22 cellular contexts compared by ENCODE assay signal in the genomic region with DNA sequence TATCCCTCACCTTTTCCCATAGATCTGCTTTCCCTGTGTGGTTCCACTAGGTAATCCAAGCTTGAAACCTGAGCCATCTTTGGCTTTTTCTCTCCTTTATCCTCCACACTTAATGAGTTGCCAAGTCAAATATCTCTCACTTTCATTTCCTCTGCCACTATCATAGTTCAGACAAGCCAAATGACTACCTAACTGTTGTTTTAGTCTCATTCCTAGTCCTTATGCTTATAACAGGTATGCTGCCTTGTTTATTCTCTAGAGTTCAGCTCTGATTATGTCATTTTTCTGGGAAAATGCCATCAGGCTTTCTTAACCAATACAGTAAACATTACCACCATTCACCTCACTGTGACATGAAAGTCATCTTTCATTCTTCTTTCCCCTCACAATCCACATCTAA. TPM values are rescaled to one million over a fixed set of nuclear protein-coding genes. Genes with fewer than 3 reads are reported as not detected.
DNase-seq lines count a peak whose midpoint lies in the region; ATAC-seq, FAIRE-seq and TF ChIP-seq lines count a peak whose summit lies in the region.
"Had no signal": no experiment of that assay in that cellular context is flagged by ENCODE, and none has a peak within 500 bp of the region (broad histone marks: within the 10 kb centered on the region; RNA-seq: fewer than 3 reads in every experiment).

No MANE protein-coding gene starts in this region.

- H3K4me3 ChIP-seq in Karpas-422 (ENCODE audit: low read length) (no peak overlapping the region), GM12878 (no peak overlapping the region), A673 (ENCODE audit: low read depth, low read length, poor library complexity, severe bottlenecking) (no peak overlapping the region), tibial nerve (no peak overlapping the region)
- H3K4me3 ChIP-seq: dorsolateral prefrontal cortex, heart right ventricle had no signal

- H3K27ac ChIP-seq in Karpas-422 (ENCODE audit: low read length), result peak overlapping the region; percentile 72
- no peak overlapping the region for H3K27ac ChIP-seq in GM12878 (ENCODE audit: control insufficient read depth, insufficient read depth)
- no peak overlapping the region for H3K27ac ChIP-seq in A673 (ENCODE audit: low read depth, low read length, poor library complexity, severe bottlenecking)
- peak overlapping the region in 2 of 4 donors; percentile 80 to 91 for H3K27ac ChIP-seq in tibial nerve
- H3K27ac ChIP-seq: dorsolateral prefrontal cortex, heart right ventricle, RWPE1 had no signal

- H3K9me3 ChIP-seq in Karpas-422 (ENCODE audit: low read length) (no peaks in the 10 kb centered on the region), GM12878 (replicated peaks; ENCODE audit: control insufficient read depth, insufficient read depth, low read length) (no peaks in the 10 kb centered on the region), A673 (ENCODE audit: low read depth, low read length, poor library complexity, severe bottlenecking) (no peaks in the 10 kb centered on the region), tibial nerve (no peaks in the 10 kb centered on the region)

- no peak for FAIRE-seq in GM12878 (lab: Jason Lieb, UNC)

- no peaks in the 10 kb centered on the region for H3K36me3 ChIP-seq in Karpas-422 (ENCODE audit: insufficient read depth, low read length)
- no peaks in the 10 kb centered on the region for H3K36me3 ChIP-seq in GM12878 (ENCODE audit: control insufficient read depth in 2 of 2, insufficient read depth in 2 of 2, low read length in 1 of 2)
- no peaks in the 10 kb centered on the region for H3K36me3 ChIP-seq in A673 (ENCODE audit: insufficient read depth, low read length, poor library complexity, severe bottlenecking)
- peaks cover 0 to 4% (median 0%) of the 10 kb centered on the region in 3 donors for H3K36me3 ChIP-seq in tibial nerve

- no peak for TF ChIP-seq EP300 in GM12878 (IDR thresholded peaks at IDR 0.05; ENCODE audit: borderline replicate concordance in 1 of 2, control insufficient read depth in 1 of 2, low read depth in 2 of 2, low read length in 2 of 2)
- TF ChIP-seq EP300 in tibial nerve (IDR thresholded peaks at IDR 0.05), result no peak

- POLR2A ChIA-PET in GM12878 (lab: Charles Lee), result no interaction called here
- POLR2A ChIA-PET in A673 (lab: Charles Lee; ENCODE audit: low non-redundant PET), result no interaction called here

- H3K27me3 ChIP-seq in Karpas-422 (ENCODE audit: low read length) (no peaks in the 10 kb centered on the region), GM12878 (replicated peaks in 1 of 2; ENCODE audit: control insufficient read depth in 2 of 2, insufficient read depth in 2 of 2, low read length in 1 of 2) (no peaks in the 10 kb centered on the region), A673 (replicated peaks; ENCODE audit: insufficient read depth, low read depth, low read length, poor library complexity) (no peaks in the 10 kb centered on the region), tibial nerve (no peaks in the 10 kb centered on the region)
- H3K27me3 ChIP-seq: dorsolateral prefrontal cortex, heart right ventricle had no signal

- TF ChIP-seq CTCF in GM12878 (IDR thresholded peaks at IDR 0.05 in 2 of 3, conservative IDR thresholded peaks at IDR 0.05 in 1 of 3; ENCODE audit: control insufficient read depth in 2 of 3, extremely low read depth in 1 of 3, insufficient read depth in 1 of 3, low read depth in 3 of 3, low read length in 3 of 3) (no peak), A673 (conservative IDR thresholded peaks at IDR 0.05; ENCODE audit: low read depth, low read length) (no peak), tibial nerve (IDR thresholded peaks at IDR 0.05) (no peak)

- no peak for TF ChIP-seq RAD21 in GM12878 (IDR thresholded peaks at IDR 0.05; ENCODE audit: insufficient read depth, low read depth, low read length)

- ATAC-seq in GM18870 (IDR thresholded peaks at IDR 0.05; ENCODE audit: unreplicated experiment) (peak; percentile 63), HG02610 (IDR thresholded peaks at IDR 0.05; ENCODE audit: unreplicated experiment) (peak; percentile 70), GM12878 (peak; percentile 63)
- ATAC-seq: activated CD8-positive, alpha-beta T cell treated with anti-CD3 and anti-CD28 coated beads for 36 hours; heart right ventricle; left ventricle myocardium superior had no signal

- BruUV-seq in GM12878 (replicated peaks; lab: Mats Ljungman, UMichigan), result no TSS peak
- BruUV-seq in A673 (replicated peaks; lab: Mats Ljungman, UMichigan), result no TSS peak

- peaks cover 26% of the 10 kb centered on the region for H3K4me1 ChIP-seq in Karpas-422 (ENCODE audit: low read length)
- H3K4me1 ChIP-seq in GM12878 (ENCODE audit: control insufficient read depth, insufficient read depth, low read length), result peaks cover 6% of the 10 kb centered on the region; the same call in 1 of the 2 replicates
- peaks cover 5% of the 10 kb centered on the region for H3K4me1 ChIP-seq in A673 (ENCODE audit: insufficient read depth, low read length, poor library complexity, severe bottlenecking)
- peaks cover 0 to 42% (median 14%) of the 10 kb centered on the region in 4 donors for H3K4me1 ChIP-seq in tibial nerve

- H3K79me2 ChIP-seq in Karpas-422 (ENCODE audit: low read length) (no peaks in the 10 kb centered on the region), GM12878 (ENCODE audit: control insufficient read depth, insufficient read depth, low read length) (no peaks in the 10 kb centered on the region)

- CTCF ChIA-PET in GM12878 (lab: Yijun Ruan, JAX) (interaction anchor here (1.5 kb wide), 1 partner anchor 237 kb away, joined by 3 read pairs; no protein-coding TSS in a partner anchor), A673 (lab: Charles Lee) (no interaction called here)

- 0 out of 2 replicates have a peak overlapping the region, but pooled peaks have one; percentile 53 for H2AFZ ChIP-seq in Karpas-422 (ENCODE audit: low read length)
- H2AFZ ChIP-seq in GM12878 (ENCODE audit: control insufficient read depth, low read depth, low read length), result no peak overlapping the region; the same call in 1 of the 2 replicates

- intact Hi-C loops in GM12878 (cut with micrococcal nuclease; ENCODE audit: unreplicated experiment), result loop anchor here (10.0 kb wide), 1 partner anchor 568 kb away; the partner anchor contains the start of gene GSTA4
- intact Hi-C loops in A673 (cut with micrococcal nuclease; ENCODE audit: unreplicated experiment), result no loop called here

- no peaks in the 10 kb centered on the region for H4K20me1 ChIP-seq in Karpas-422 (ENCODE audit: insufficient read depth, low read depth, low read length)
- H4K20me1 ChIP-seq in GM12878 (ENCODE audit: control insufficient read depth, insufficient read depth), result no peaks in the 10 kb centered on the region

- RAD21 ChIA-PET in GM12878 (lab: Charles Lee; ENCODE audit: unreplicated experiment), result interaction anchor here (0.9 to 1.8 kb wide), 2 partner anchors 67 to 237 kb away, joined by 3 to 4 read pairs; no protein-coding TSS in a partner anchor

- TF ChIP-seq POLR2A in GM12878 (IDR thresholded peaks at IDR 0.05; ENCODE audit: low read depth, low read length), result no peak
- TF ChIP-seq POLR2A in tibial nerve (IDR thresholded peaks at IDR 0.05), result no peak

- SMC1A ChIA-PET in GM12878 (lab: Charles Lee; ENCODE audit: uncharacterized antibody, unreplicated experiment), result interaction anchor here (0.8 to 13.5 kb wide), 2 partner anchors 69 to 148 kb away, joined by 3 to 249 read pairs; no protein-coding TSS in a partner anchor

- H3K9ac ChIP-seq in Karpas-422 (ENCODE audit: low read length) (no peak overlapping the region), GM12878 (ENCODE audit: control insufficient read depth, insufficient read depth, low read length) (no peak overlapping the region)

- H3K4me2 ChIP-seq in Karpas-422 (ENCODE audit: low read depth, low read length, poor library complexity, severe bottlenecking) (peak overlapping the region; percentile 47), GM12878 (ENCODE audit: control insufficient read depth, insufficient read depth) (no peak overlapping the region)

- DNase-seq in Karpas-422 (no peak), GM12878 (ENCODE audit: low read depth, low spot score) (no peak), A673 (ENCODE audit: low spot score) (no peak), NCI-H226 (no peak), iPS-NIHi11 (ENCODE audit: low spot score) (no peak), tibial nerve (ENCODE audit: low spot score in 2 of 2) (no peak)
- DNase-seq: ACHN; activated B cell treated with CpG ODN at 0.5 μM for 24 hours; activated CD8-positive, alpha-beta T cell treated with anti-CD3 and anti-CD28 coated beads for 36 hours; activated naive CD4-positive, alpha-beta T cell treated with Interleukin-2 at 50 U/mL for 16 hours; activated T-cell treated with anti-CD3 and anti-CD28 coated beads, Interleukin-2, amount 50 U/mL, for 24 hours; C1 segment of cervical spinal cord; central memory CD4-positive, alpha-beta T cell; dorsolateral prefrontal cortex; heart right ventricle; HFFc6; left ventricle myocardium superior; NCI-H1694; T-helper 9 cell had no signal

- no peaks in the 10 kb centered on the region for H3K9me2 ChIP-seq in Karpas-422 (replicated peaks; ENCODE audit: insufficient read depth, low read length)

- in situ Hi-C loops in GM12878 (cut with MboI), result no loop called here

TF ChIP-seq in GM12878, 131 proteins besides CTCF, POLR2A, EP300 and RAD21 (continues in another document):
- TF ChIP-seq SPI1 (IDR thresholded peaks at IDR 0.05; ENCODE audit: borderline replicate concordance, insufficient read depth, low read depth, low read length), result no peak
- TF ChIP-seq JUNB (IDR thresholded peaks at IDR 0.05), result no peak

RNA-seq across cellular contexts. Expression of gene EFHC1, which starts 6.5 kb away (rescaled TPM):
- 22.5 and 44.0 TPM in 2 replicates for total RNA-seq in Karpas-422 (2014; rRNA removed; shearing (Covaris generic); ENCODE audit: low replicate concordance)
- total RNA-seq in GM12878 (2013; cell fraction: nucleolus; rRNA removed), result 36.3 and 38.8 TPM in 2 replicates
- total RNA-seq in GM12878 (2014; rRNA removed), result 5.9 and 6.7 TPM in 2 replicates
- total RNA-seq in GM12878 (2014; rRNA removed; fragmentation: Illumina TruSeq; extraction: Trizol), result 7.7 TPM in 2 replicates
- 5.2 and 5.5 TPM in 2 replicates for total RNA-seq in GM12878 (2021)
- 4.0 TPM for polyA plus RNA-seq in GM12878 (2011; ENCODE audit: low read depth)
- polyA plus RNA-seq in GM12878 (2011; rRNA removed), result 14.5 and 16.8 TPM in 2 replicates
- 4.1 and 5.7 TPM in 2 replicates for polyA plus RNA-seq in GM12878 (2011; cell fraction: cytosol; rRNA removed)
- 56.8 and 68.9 TPM in 2 replicates for polyA plus RNA-seq in GM12878 (2011; cell fraction: nucleus; rRNA removed)
- polyA plus RNA-seq in GM12878 (2012), result 8.8 and 12.1 TPM in 2 replicates
- polyA plus RNA-seq in GM12878 (2014; fragmentation: Illumina TruSeq; extraction: Trizol), result 8.5 and 8.6 TPM in 2 replicates
- 1 to 10 TPM; 9.0 to 9.1 TPM for polyA plus RNA-seq in GM12878 (2014; fragmentation: Nextera tagmentation; extraction: Ambion mirVana)
- polyA plus RNA-seq in GM12878 (2014; rRNA removed), result 7.1 and 8.7 TPM in 2 replicates
- polyA plus RNA-seq in GM12878 (2016; fragmentation: Nextera tagmentation; extraction: Ambion mirVana), result 10 to 100 TPM; 11.8 to 13.5 TPM
- polyA minus RNA-seq in GM12878 (2011; rRNA and poly(A)+ RNA removed), result 5.9 and 8.0 TPM in 2 replicates
- 1.2 and 1.9 TPM in 2 replicates for polyA minus RNA-seq in GM12878 (2011; cell fraction: cytosol; rRNA and poly(A)+ RNA removed)
- polyA minus RNA-seq in GM12878 (2011; cell fraction: nucleus; rRNA and poly(A)+ RNA removed), result 13.3 and 16.4 TPM in 2 replicates
- 16.9 and 25.7 TPM in 2 replicates for total RNA-seq in A673 (2021)
- 10 to 100 TPM; 30.6 to 45.6 (median 37.7) TPM for total RNA-seq in tibial nerve
